1 cellular context compared by ENCODE assay signal in the genomic region with DNA sequence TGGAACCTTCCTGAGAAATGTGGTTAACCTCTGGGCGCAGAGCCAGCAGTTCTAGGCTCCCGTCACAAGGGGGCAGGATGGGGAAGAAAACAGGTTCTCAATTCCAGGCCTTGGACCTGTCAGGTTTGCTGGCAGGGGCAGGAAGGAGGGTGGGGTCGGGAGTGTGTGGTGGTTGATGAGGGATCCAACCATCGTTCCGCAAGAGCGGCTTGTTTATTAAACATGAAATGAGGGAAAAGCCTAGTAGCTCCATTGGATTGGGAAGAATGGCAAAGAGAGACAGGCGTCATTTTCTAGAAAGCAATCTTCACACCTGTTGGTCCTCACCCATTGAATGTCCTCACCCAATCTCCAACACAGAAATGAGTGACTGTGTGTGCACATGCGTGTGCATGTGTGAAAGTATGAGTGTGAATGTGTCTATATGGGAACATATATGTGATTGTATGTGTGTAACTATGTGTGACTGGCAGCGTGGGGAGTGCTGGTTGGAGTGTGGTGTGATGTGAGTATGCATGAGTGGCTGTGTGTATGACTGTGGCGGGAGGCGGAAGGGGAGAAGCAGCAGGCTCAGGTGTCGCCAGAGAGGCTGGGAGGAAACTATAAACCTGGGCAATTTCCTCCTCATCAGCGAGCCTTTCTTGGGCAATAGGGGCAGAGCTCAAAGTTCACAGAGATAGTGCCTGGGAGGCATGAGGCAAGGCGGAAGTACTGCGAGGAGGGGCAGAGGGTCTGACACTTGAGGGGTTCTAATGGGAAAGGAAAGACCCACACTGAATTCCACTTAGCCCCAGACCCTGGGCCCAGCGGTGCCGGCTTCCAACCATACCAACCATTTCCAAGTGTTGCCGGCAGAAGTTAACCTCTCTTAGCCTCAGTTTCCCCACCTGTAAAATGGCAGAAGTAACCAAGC.
A peak's percentile ranks its signal among the peaks of the same experiment; 100 is the strongest.
TF ChIP-seq lines count a peak whose summit lies in the region.

No MANE protein-coding gene starts in this region.

TF ChIP-seq in HepG2, 621 proteins besides CTCF, POLR2A, EP300 and RAD21 (continued from another document):
- TF ChIP-seq ZNF839 (CRISPR knock-in tag; IDR thresholded peaks at IDR 0.05; ENCODE audit: borderline replicate concordance) = no peak
- peak; percentile 35; the same call in 1 of the 2 replicates for TF ChIP-seq NR2F2 (IDR thresholded peaks at IDR 0.05; ENCODE audit: borderline replicate concordance, low read depth)
- peak; percentile 21; the same call in 1 of the 2 replicates for TF ChIP-seq MED1 (CRISPR knock-in tag; IDR thresholded peaks at IDR 0.05)
- TF ChIP-seq, protein P1, sequence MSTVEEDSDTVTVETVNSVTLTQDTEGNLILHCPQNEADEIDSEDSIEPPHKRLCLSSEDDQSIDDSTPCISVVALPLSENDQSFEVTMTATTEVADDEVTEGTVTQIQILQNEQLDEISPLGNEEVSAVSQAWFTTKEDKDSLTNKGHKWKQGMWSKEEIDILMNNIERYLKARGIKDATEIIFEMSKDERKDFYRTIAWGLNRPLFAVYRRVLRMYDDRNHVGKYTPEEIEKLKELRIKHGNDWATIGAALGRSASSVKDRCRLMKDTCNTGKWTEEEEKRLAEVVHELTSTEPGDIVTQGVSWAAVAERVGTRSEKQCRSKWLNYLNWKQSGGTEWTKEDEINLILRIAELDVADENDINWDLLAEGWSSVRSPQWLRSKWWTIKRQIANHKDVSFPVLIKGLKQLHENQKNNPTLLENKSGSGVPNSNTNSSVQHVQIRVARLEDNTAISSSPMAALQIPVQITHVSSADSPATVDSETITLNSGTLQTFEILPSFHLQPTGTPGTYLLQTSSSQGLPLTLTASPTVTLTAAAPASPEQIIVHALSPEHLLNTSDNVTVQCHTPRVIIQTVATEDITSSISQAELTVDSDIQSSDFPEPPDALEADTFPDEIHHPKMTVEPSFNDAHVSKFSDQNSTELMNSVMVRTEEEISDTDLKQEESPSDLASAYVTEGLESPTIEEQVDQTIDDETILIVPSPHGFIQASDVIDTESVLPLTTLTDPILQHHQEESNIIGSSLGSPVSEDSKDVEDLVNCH (CRISPR knock-in tag; IDR thresholded peaks at IDR 0.05) = no peak
